In genomic region chr5:17831279-17831678, GRCh38 we compare ENCODE assay signal across 25 cellular contexts.
DNase-seq lines count a peak whose midpoint lies in the region; TF ChIP-seq lines count a peak whose summit lies in the region.
"Had no signal": no experiment of that assay in that cellular context is flagged by ENCODE, and none has a peak within 500 bp of the region (broad histone marks: within the 10 kb centered on the region; RNA-seq: fewer than 3 reads in every experiment).

No MANE protein-coding gene starts in this region.

- H3K9ac ChIP-seq in SK-N-MC (ENCODE audit: insufficient read length): no peak overlapping the region

- H3K36me3 Mint-ChIP-seq in type B pancreatic cell: no peaks in the 10 kb centered on the region
- H3K36me3 Mint-ChIP-seq: immature natural killer cell had no signal

- DNase-seq in DMS53 (lab: John Stamatoyannopoulos, UW) (peak; percentile 9), DMS53 treated with DMSO at 0.1 percent for 48 hours (lab: John Stamatoyannopoulos, UW; ENCODE audit: unreplicated experiment) (no peak), NCI-H2171 (lab: John Stamatoyannopoulos, UW) (peak; percentile 85), SK-N-MC (ENCODE audit: low read depth, low spot score) (peak; percentile 48), type B pancreatic cell (ENCODE audit: extremely low spot score, unreplicated experiment) (no peak), SW 1271 (lab: John Stamatoyannopoulos, UW) (no peak), occipital lobe (lab: John Stamatoyannopoulos, UW) (no peak)
- no peak for DNase-seq in central memory CD4-positive, alpha-beta T cell
- DNase-seq: activated CD4-positive, alpha-beta T cell treated with anti-CD3 and anti-CD28 coated beads, Interleukin-2, amount 50 U/mL, for 1 hour; activated CD8-positive, alpha-beta memory T cell treated with anti-CD3 and anti-CD28 coated beads, Interleukin-2, amount 50 U/mL, for 48 hours; activated effector memory CD4-positive, alpha-beta T cell treated with anti-CD3 and anti-CD28 coated beads, Interleukin-2, amount 50 U/mL, for 16 hours; heart right ventricle; immature natural killer cell; Karpas-422; left ventricle myocardium superior; NCI-H510A; PC-9; stimulated activated CD4-positive, alpha-beta T cell treated with anti-CD3 and anti-CD28 coated beads, Interleukin-2, amount 100 ng/mL, for 48 hours; T-helper 17 cell; transverse colon had no signal

- H3K27ac ChIP-seq in SK-N-MC: no peak overlapping the region
- H3K27ac ChIP-seq: 22Rv1, heart right ventricle, PC-9, skin epidermis, transverse colon, VCaP had no signal

- no peak overlapping the region for H3K4me3 ChIP-seq in SK-N-MC
- H3K4me3 ChIP-seq: heart right ventricle, PC-9, skin epidermis, transverse colon had no signal

- peak overlapping the region; percentile 56 for H3K27ac Mint-ChIP-seq in type B pancreatic cell
- H3K27ac Mint-ChIP-seq: B cell; immature natural killer cell; stimulated activated naive CD8-positive, alpha-beta T cell treated with anti-CD3 and anti-CD28 coated beads, Interleukin-15, Interleukin-2, amounts not matched to agents 100 ng/mL and 50 ng/mL, for 24 hours; T-helper 17 cell had no signal

- H3K9me3 ChIP-seq in SK-N-MC (ENCODE audit: low read depth, low read length): no peaks in the 10 kb centered on the region
- H3K9me3 ChIP-seq: transverse colon had no signal

- peaks cover 28% of the 10 kb centered on the region for H3K4me1 Mint-ChIP-seq in type B pancreatic cell (ENCODE audit: unreplicated experiment)
- H3K4me1 Mint-ChIP-seq: B cell, immature natural killer cell, T-helper 17 cell had no signal

- H3K4me3 Mint-ChIP-seq in type B pancreatic cell: peak overlapping the region; percentile 25
- H3K4me3 Mint-ChIP-seq: B cell; immature natural killer cell; stimulated activated naive CD8-positive, alpha-beta T cell treated with anti-CD3 and anti-CD28 coated beads, Interleukin-15, Interleukin-2, amounts not matched to agents 100 ng/mL and 50 ng/mL, for 24 hours; T-helper 17 cell had no signal

- TF ChIP-seq CTCF in type B pancreatic cell (conservative IDR thresholded peaks at IDR 0.05): no peak

- H3K27me3 Mint-ChIP-seq in type B pancreatic cell: no peaks in the 10 kb centered on the region
- H3K27me3 Mint-ChIP-seq: B cell; stimulated activated naive CD8-positive, alpha-beta T cell treated with anti-CD3 and anti-CD28 coated beads, Interleukin-15, Interleukin-2, amounts not matched to agents 100 ng/mL and 50 ng/mL, for 24 hours; T-helper 17 cell had no signal

- H3K36me3 ChIP-seq in SK-N-MC (ENCODE audit: insufficient read depth, low read length): no peaks in the 10 kb centered on the region
- H3K36me3 ChIP-seq: heart right ventricle, transverse colon had no signal

- no peaks in the 10 kb centered on the region for H3K9me3 Mint-ChIP-seq in type B pancreatic cell

Comparison
In these comparisons a context has a peak if more than half of its experiments do, and no peak if none do; other contexts are left out.
1. DNase-seq: peak in DMS53 (single experiment), NCI-H2171 (single experiment) and SK-N-MC (single experiment); none in DMS53 treated with DMSO at 0.1 percent for 48 hours (single experiment), type B pancreatic cell (single experiment), SW 1271 (0 of 2), central memory CD4-positive, alpha-beta T cell (single experiment) and occipital lobe (single experiment).